ENCODE assay signal across 8 cellular contexts in genomic region chr5:117454716-117455212, GRCh38.
DNase-seq lines count a peak whose midpoint lies in the region; ATAC-seq and TF ChIP-seq lines count a peak whose summit lies in the region.

No MANE protein-coding gene starts in this region.

- ATAC-seq in GM18868 (IDR thresholded peaks at IDR 0.05; ENCODE audit: unreplicated experiment) = peak; percentile 84
- ATAC-seq in HG03060 (IDR thresholded peaks at IDR 0.05; ENCODE audit: low read depth, unreplicated experiment) = peak; percentile 88
- peak; percentile 85 for ATAC-seq in activated CD8-positive, alpha-beta T cell treated with anti-CD3 and anti-CD28 coated beads for 36 hours

- H3K27me3 Mint-ChIP-seq in activated CD8-positive, alpha-beta T cell treated with anti-CD3 and anti-CD28 coated beads for 36 hours = no peaks in the 10 kb centered on the region
- H3K27me3 Mint-ChIP-seq in osteocyte (ENCODE audit: unreplicated experiment) = peaks cover 2% of the 10 kb centered on the region

- POLR2A ChIA-PET in activated CD8-positive, alpha-beta T cell treated with anti-CD3 and anti-CD28 coated beads for 36 hours (lab: Charles Lee) = no interaction called here

- H3K36me3 Mint-ChIP-seq in activated CD8-positive, alpha-beta T cell treated with anti-CD3 and anti-CD28 coated beads for 36 hours (ENCODE audit: low read depth) = no peaks in the 10 kb centered on the region
- H3K36me3 Mint-ChIP-seq in osteocyte (ENCODE audit: unreplicated experiment) = no peaks in the 10 kb centered on the region

- H3K4me3 ChIP-seq in fibroblast of mammary gland (ENCODE audit: control insufficient read depth, low read depth, low read length) = no peak overlapping the region

- peak; percentile 85 for TF ChIP-seq CTCF in activated CD8-positive, alpha-beta T cell treated with anti-CD3 and anti-CD28 coated beads for 36 hours (IDR thresholded peaks at IDR 0.05)
- TF ChIP-seq CTCF in fibroblast of mammary gland (conservative IDR thresholded peaks at IDR 0.05; ENCODE audit: control insufficient read depth, insufficient read depth, low read depth, low read length) = peak; percentile 68
- peak; percentile 70 for TF ChIP-seq CTCF in osteocyte (IDR thresholded peaks at IDR 0.05)

- H3K9me3 Mint-ChIP-seq in activated CD8-positive, alpha-beta T cell treated with anti-CD3 and anti-CD28 coated beads for 36 hours = no peaks in the 10 kb centered on the region
- no peaks in the 10 kb centered on the region for H3K9me3 Mint-ChIP-seq in osteocyte (ENCODE audit: unreplicated experiment)

- CTCF ChIA-PET in activated CD8-positive, alpha-beta T cell treated with anti-CD3 and anti-CD28 coated beads for 36 hours (lab: Charles Lee) = interaction anchor here (0.6 to 2.2 kb wide), 24 partner anchors 9 to 1337 kb away, joined by 3 to 18 read pairs (median 4); no protein-coding TSS in a partner anchor

- H3K4me3 Mint-ChIP-seq in activated CD8-positive, alpha-beta T cell treated with anti-CD3 and anti-CD28 coated beads for 36 hours = peak overlapping the region; percentile 55
- H3K4me3 Mint-ChIP-seq in osteocyte (ENCODE audit: unreplicated experiment) = no peak overlapping the region

- peak; percentile 10 to 36 for DNase-seq in AML-193 (lab: John Stamatoyannopoulos, UW)
- DNase-seq in NCI-H2196 (lab: John Stamatoyannopoulos, UW; ENCODE audit: unreplicated experiment) = peak; percentile 27
- peak; percentile 60 for DNase-seq in activated CD8-positive, alpha-beta T cell treated with anti-CD3 and anti-CD28 coated beads for 36 hours
- DNase-seq in fibroblast of mammary gland (ENCODE audit: low read depth) = peak; percentile 18
- DNase-seq in osteocyte (ENCODE audit: extremely low spot score, unreplicated experiment) = no peak
- DNase-seq in GOT3 (lab: John Stamatoyannopoulos, UW) = no peak

- intact Hi-C loops in activated CD8-positive, alpha-beta T cell treated with anti-CD3 and anti-CD28 coated beads for 36 hours (cut with micrococcal nuclease) = loop anchor here (10.0 kb wide), 1 partner anchor 1340 kb away; no protein-coding TSS in a partner anchor

- no peak overlapping the region for H3K27ac Mint-ChIP-seq in activated CD8-positive, alpha-beta T cell treated with anti-CD3 and anti-CD28 coated beads for 36 hours
- no peak overlapping the region for H3K27ac Mint-ChIP-seq in osteocyte (ENCODE audit: unreplicated experiment)

- no peaks in the 10 kb centered on the region for H3K4me1 Mint-ChIP-seq in activated CD8-positive, alpha-beta T cell treated with anti-CD3 and anti-CD28 coated beads for 36 hours (ENCODE audit: low read depth)
- no peaks in the 10 kb centered on the region for H3K4me1 Mint-ChIP-seq in osteocyte (ENCODE audit: unreplicated experiment)

Comparison
In these comparisons a context has a peak if more than half of its experiments do, and no peak if none do; other contexts are left out.
1. DNase-seq: peak in AML-193 (2 of 2), NCI-H2196 (single experiment), activated CD8-positive, alpha-beta T cell treated with anti-CD3 and anti-CD28 coated beads for 36 hours (single experiment) and fibroblast of mammary gland (single experiment); none in osteocyte (single experiment) and GOT3 (single experiment).
2. Peak in every context shown above with its lines, with median percentiles within 50 percentile points of each other: ATAC-seq and CTCF ChIP-seq.